Comparison of ENCODE assay signal across 9 cellular contexts in the genomic region with DNA sequence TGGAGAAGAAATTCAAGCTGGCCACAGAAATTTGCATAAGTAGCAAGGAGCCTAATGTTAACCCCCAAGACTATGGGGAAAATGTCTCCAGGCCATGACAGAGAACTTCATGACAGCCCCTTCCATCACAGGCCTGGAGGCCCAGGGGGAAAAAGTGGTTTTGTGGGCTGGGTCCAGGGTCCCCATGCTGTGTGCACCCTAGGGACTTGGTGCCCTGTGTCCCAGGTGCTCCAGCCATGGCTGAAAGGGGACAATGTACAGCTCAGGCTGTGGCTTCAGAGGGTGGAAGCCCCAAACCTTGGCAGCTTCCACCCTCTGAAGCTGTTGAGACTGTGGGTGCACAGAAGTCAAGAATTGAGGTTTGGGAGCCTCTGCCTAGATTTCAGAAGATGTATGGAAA. TPM values are rescaled to one million over a fixed set of nuclear protein-coding genes. Genes with fewer than 3 reads are reported as not detected.
"Had no signal": no experiment of that assay in that cellular context is flagged by ENCODE, and none has a peak within 500 bp of the region (broad histone marks: within the 10 kb centered on the region; RNA-seq: fewer than 3 reads in every experiment).

No MANE protein-coding gene starts in this region.

RNA-seq across cellular contexts. Expression of gene IQCF6, which starts 8.5 kb away (rescaled TPM):
- total RNA-seq: LHCN-M2, MCF 10A, NCI-H460, OCI-LY7, PC-9, Right ventricle myocardium inferior, RPMI7951, SJCRH30, SK-MEL-5 had no signal
